ENCODE assay signal across 20 cellular contexts in the genomic region with DNA sequence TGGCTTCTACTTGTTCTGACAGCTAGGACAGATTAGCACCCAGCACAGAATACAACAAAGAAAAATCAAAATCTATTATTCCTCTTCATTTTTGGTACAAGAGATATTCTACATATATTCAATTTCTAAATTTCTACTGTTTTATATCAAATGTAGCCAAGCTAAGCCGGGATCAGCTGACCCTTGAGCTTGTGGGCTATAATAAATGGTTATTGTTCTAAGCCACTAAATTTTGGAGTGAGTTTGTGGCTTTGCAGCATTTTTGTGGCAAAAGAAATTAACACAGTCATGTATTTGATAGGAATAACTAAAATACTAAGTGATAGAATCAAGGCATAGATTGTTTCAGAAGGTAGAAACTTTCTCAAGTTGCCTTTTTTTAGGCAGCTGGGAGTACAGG.
"Had no signal": no experiment of that assay in that cellular context is flagged by ENCODE, and none has a peak within 500 bp of the region (broad histone marks: within the 10 kb centered on the region; RNA-seq: fewer than 3 reads in every experiment).

No MANE protein-coding gene starts in this region.

- H3K4me3 Mint-ChIP-seq: activated B cell treated with CpG ODN at 0.5 μM for 24 hours; activated CD8-positive, alpha-beta T cell treated with anti-CD3 and anti-CD28 coated beads, Interleukin-2, amount 10 ng/mL, durations not matched to agents 7 days and 5 days; activated naive CD4-positive, alpha-beta T cell treated with anti-CD3 and anti-CD28 coated beads for 36 hours; activated T-cell treated with anti-CD3 and anti-CD28 coated beads, Interleukin-2, amount 50 U/mL, for 24 hours; nephron; T-helper 2 cell treated with Interferon-gamma antibody and Interleukin-4, amounts not matched to agents 5 μg/mL and 100 μg/mL, for 36 hours had no signal

- H3K27ac ChIP-seq: brain microvascular endothelial cell, lower lobe of right lung, vagina had no signal

- DNase-seq: activated B cell treated with CpG ODN at 0.5 μM for 24 hours; activated CD4-positive, alpha-beta T cell treated with anti-CD3 and anti-CD28 coated beads for 48 hours; activated CD8-positive, alpha-beta T cell treated with anti-CD3 and anti-CD28 coated beads, Interleukin-2, amount 10 ng/mL, durations not matched to agents 7 days and 5 days; activated naive CD4-positive, alpha-beta T cell treated with anti-CD3 and anti-CD28 coated beads for 36 hours; activated T-cell treated with anti-CD3 and anti-CD28 coated beads, Interleukin-2, amount 50 U/mL, for 24 hours; anterior cingulate cortex; brain microvascular endothelial cell; cortex of kidney; effector CD4-positive, alpha-beta T cell; left colon; lower lobe of right lung; midbrain; nucleus accumbens; posterior cingulate gyrus; stimulated activated naive B cell treated with anti-CD40 and anti-IgM and Interleukin-4, amounts not matched to agents 10 μg/mL and 1 μg/mL and 100 μg/mL, for 72 hours; trophoblast cell had no signal

- H3K36me3 ChIP-seq: brain microvascular endothelial cell, lower lobe of right lung, vagina had no signal

- H3K4me3 ChIP-seq: lower lobe of right lung, vagina had no signal

- H3K9me3 Mint-ChIP-seq: activated B cell treated with CpG ODN at 0.5 μM for 24 hours; activated naive CD4-positive, alpha-beta T cell treated with anti-CD3 and anti-CD28 coated beads for 36 hours; activated T-cell treated with anti-CD3 and anti-CD28 coated beads, Interleukin-2, amount 50 U/mL, for 24 hours; activated T-helper 2 cell treated with anti-CD3 and anti-CD28 coated beads, Interferon-gamma antibody, Interleukin-2, Interleukin-4, amounts not matched to agents 10 μg/mL and 5 μg/mL and 100 μg/mL, durations not matched to agents 14 hours and 24 hours and 36 hours; nephron; stimulated activated naive B cell treated with anti-CD40 and anti-IgM and Interleukin-4, amounts not matched to agents 10 μg/mL and 1 μg/mL and 100 μg/mL, for 72 hours; T-helper 2 cell treated with Interferon-gamma antibody and Interleukin-4, amounts not matched to agents 5 μg/mL and 100 μg/mL, for 36 hours had no signal

- H3K27ac Mint-ChIP-seq: activated B cell treated with CpG ODN at 0.5 μM for 24 hours; activated CD8-positive, alpha-beta T cell treated with anti-CD3 and anti-CD28 coated beads, Interleukin-2, amount 10 ng/mL, durations not matched to agents 7 days and 5 days; activated naive CD4-positive, alpha-beta T cell treated with anti-CD3 and anti-CD28 coated beads for 36 hours; activated T-cell treated with anti-CD3 and anti-CD28 coated beads, Interleukin-2, amount 50 U/mL, for 24 hours; activated T-helper 2 cell treated with anti-CD3 and anti-CD28 coated beads, Interferon-gamma antibody, Interleukin-2, Interleukin-4, amounts not matched to agents 10 μg/mL and 5 μg/mL and 100 μg/mL, durations not matched to agents 14 hours and 24 hours and 36 hours; T-helper 2 cell treated with Interferon-gamma antibody and Interleukin-4, amounts not matched to agents 5 μg/mL and 100 μg/mL, for 36 hours had no signal

- H3K9me3 ChIP-seq: lower lobe of right lung, vagina had no signal

- H3K27me3 ChIP-seq: brain microvascular endothelial cell, vagina had no signal

- H3K27me3 Mint-ChIP-seq: activated B cell treated with CpG ODN at 0.5 μM for 24 hours; activated T-cell treated with anti-CD3 and anti-CD28 coated beads, Interleukin-2, amount 50 U/mL, for 24 hours; stimulated activated naive B cell treated with anti-CD40 and anti-IgM and Interleukin-4, amounts not matched to agents 10 μg/mL and 1 μg/mL and 100 μg/mL, for 72 hours had no signal
